In genomic region chr11:36500315-36500721, GRCh38 we compare ENCODE assay signal across 1 cellular context.
TF ChIP-seq lines count a peak whose summit lies in the region.

No MANE protein-coding gene starts in this region.

TF ChIP-seq in HEK293, 187 proteins besides CTCF, POLR2A, EP300 and RAD21 (continued from another document):
- no peak for TF ChIP-seq ZNF777 (tag by site-specific recombination; IDR thresholded peaks at IDR 0.05; ENCODE audit: borderline replicate concordance)
- TF ChIP-seq PRDM4 (tag by site-specific recombination; IDR thresholded peaks at IDR 0.05), result no peak
- TF ChIP-seq ZBTB6 (tag by site-specific recombination; IDR thresholded peaks at IDR 0.05), result no peak
- TF ChIP-seq ZNF514 (tag by site-specific recombination; IDR thresholded peaks at IDR 0.05), result no peak
- TF ChIP-seq FEZF1 (tag by site-specific recombination; IDR thresholded peaks at IDR 0.05), result no peak
- peak; percentile 61 for TF ChIP-seq ZNF629 (tag by site-specific recombination; IDR thresholded peaks at IDR 0.05)
- TF ChIP-seq ZNF513 (tag by site-specific recombination; IDR thresholded peaks at IDR 0.05), result no peak
- TF ChIP-seq ZNF791 (tag by site-specific recombination; IDR thresholded peaks at IDR 0.05), result no peak
- 0 out of 2 replicates have a peak, but pooled peaks have one; percentile 60 for TF ChIP-seq SP7 (tag by site-specific recombination; IDR thresholded peaks at IDR 0.05)
- TF ChIP-seq KLF17 (tag by site-specific recombination; IDR thresholded peaks at IDR 0.05), result 0 out of 2 replicates have a peak, but pooled peaks have one; percentile 36
- no peak for TF ChIP-seq ZFHX2 (tag by site-specific recombination; conservative IDR thresholded peaks at IDR 0.05)
- no peak for TF ChIP-seq ZNF776 (tag by site-specific recombination; IDR thresholded peaks at IDR 0.05; ENCODE audit: borderline replicate concordance)
- TF ChIP-seq ZSCAN4 (tag by site-specific recombination; IDR thresholded peaks at IDR 0.05), result no peak
- peak; percentile 81 for TF ChIP-seq PRDM10 (tag by site-specific recombination; IDR thresholded peaks at IDR 0.05)
- TF ChIP-seq, protein P1, sequence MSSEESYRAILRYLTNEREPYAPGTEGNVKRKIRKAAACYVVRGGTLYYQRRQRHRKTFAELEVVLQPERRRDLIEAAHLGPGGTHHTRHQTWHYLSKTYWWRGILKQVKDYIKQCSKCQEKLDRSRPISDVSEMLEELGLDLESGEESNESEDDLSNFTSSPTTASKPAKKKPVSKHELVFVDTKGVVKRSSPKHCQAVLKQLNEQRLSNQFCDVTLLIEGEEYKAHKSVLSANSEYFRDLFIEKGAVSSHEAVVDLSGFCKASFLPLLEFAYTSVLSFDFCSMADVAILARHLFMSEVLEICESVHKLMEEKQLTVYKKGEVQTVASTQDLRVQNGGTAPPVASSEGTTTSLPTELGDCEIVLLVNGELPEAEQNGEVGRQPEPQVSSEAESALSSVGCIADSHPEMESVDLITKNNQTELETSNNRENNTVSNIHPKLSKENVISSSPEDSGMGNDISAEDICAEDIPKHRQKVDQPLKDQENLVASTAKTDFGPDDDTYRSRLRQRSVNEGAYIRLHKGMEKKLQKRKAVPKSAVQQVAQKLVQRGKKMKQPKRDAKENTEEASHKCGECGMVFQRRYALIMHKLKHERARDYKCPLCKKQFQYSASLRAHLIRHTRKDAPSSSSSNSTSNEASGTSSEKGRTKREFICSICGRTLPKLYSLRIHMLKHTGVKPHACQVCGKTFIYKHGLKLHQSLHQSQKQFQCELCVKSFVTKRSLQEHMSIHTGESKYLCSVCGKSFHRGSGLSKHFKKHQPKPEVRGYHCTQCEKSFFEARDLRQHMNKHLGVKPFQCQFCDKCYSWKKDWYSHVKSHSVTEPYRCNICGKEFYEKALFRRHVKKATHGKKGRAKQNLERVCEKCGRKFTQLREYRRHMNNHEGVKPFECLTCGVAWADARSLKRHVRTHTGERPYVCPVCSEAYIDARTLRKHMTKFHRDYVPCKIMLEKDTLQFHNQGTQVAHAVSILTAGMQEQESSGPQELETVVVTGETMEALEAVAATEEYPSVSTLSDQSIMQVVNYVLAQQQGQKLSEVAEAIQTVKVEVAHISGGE (tag by site-specific recombination; conservative IDR thresholded peaks at IDR 0.05; ENCODE audit: low read depth), result peak; percentile 38
- no peak for TF ChIP-seq RBAK (tag by site-specific recombination; IDR thresholded peaks at IDR 0.05)
- no peak for TF ChIP-seq ZNF585B (tag by site-specific recombination; IDR thresholded peaks at IDR 0.05)
- 0 out of 2 replicates have a peak, but pooled peaks have one; percentile 15 for TF ChIP-seq WT1 (tag by site-specific recombination; IDR thresholded peaks at IDR 0.05)
